In genomic region chr4:108703966-108704365, GRCh38 we compare ENCODE assay signal across 27 cellular contexts. TPM values are rescaled to one million over a fixed set of nuclear protein-coding genes. Genes with fewer than 3 reads are reported as not detected.
"Had no signal": no experiment of that assay in that cellular context is flagged by ENCODE, and none has a peak within 500 bp of the region (broad histone marks: within the 10 kb centered on the region; RNA-seq: fewer than 3 reads in every experiment).

No MANE protein-coding gene starts in this region.

- FAIRE-seq: urothelium cell line had no signal

- H3K4me1 ChIP-seq: neural progenitor cell, parathyroid adenoma, psoas muscle, thyroid gland, upper lobe of left lung had no signal

- H3K9ac ChIP-seq: neural progenitor cell, parathyroid adenoma had no signal

- H3K36me3 ChIP-seq: neural progenitor cell, ovary, stomach, thoracic aorta, thyroid gland, tibial nerve, upper lobe of left lung, vagina had no signal

- H3K79me2 ChIP-seq: parathyroid adenoma had no signal

- H3K27me3 ChIP-seq: neural progenitor cell, ovary, stomach, thyroid gland, tibial nerve, upper lobe of left lung, vagina had no signal

- ATAC-seq: natural killer cell; psoas muscle; right cardiac atrium; sciatic nerve; stimulated activated naive B cell treated with anti-CD40 and anti-IgM and Interleukin-4, amounts not matched to agents 10 μg/mL and 1 μg/mL and 100 μg/mL, for 72 hours had no signal

- H2AFZ ChIP-seq: neural progenitor cell, parathyroid adenoma had no signal

- H3K27ac ChIP-seq: neural progenitor cell, ovary, parathyroid adenoma, psoas muscle, stomach, thoracic aorta, thyroid gland, tibial nerve, upper lobe of left lung, vagina had no signal

- H3K4me2 ChIP-seq: neural progenitor cell had no signal

- DNase-seq: natural killer cell; occipital lobe; ovary; posterior cingulate gyrus; psoas muscle; right cardiac atrium; stimulated activated CD4-positive, alpha-beta T cell treated with anti-CD3 and anti-CD28 coated beads, Interleukin-15, amount 100 ng/mL, for 24 hours; stimulated activated CD4-positive, alpha-beta T cell treated with anti-CD3 and anti-CD28 coated beads, Interleukin-2, amount 100 ng/mL, for 24 hours; stimulated activated CD4-positive, alpha-beta T cell treated with anti-CD3 and anti-CD28 coated beads, Interleukin-2, amount 100 ng/mL, for 48 hours; stimulated activated CD4-positive, alpha-beta T cell treated with anti-CD3 and anti-CD28 coated beads, Interleukin-4, amount 100 ng/mL, for 24 hours; stimulated activated naive B cell treated with anti-CD40 and anti-IgM and Interleukin-4, amounts not matched to agents 10 μg/mL and 1 μg/mL and 100 μg/mL, for 72 hours; stimulated activated naive CD4-positive, alpha-beta T cell treated with Interleukin-2 at 50 U/mL for 16 hours; stomach; thyroid gland; upper lobe of left lung had no signal

- H3K9me3 ChIP-seq: ovary, psoas muscle, stomach, thoracic aorta, thyroid gland, tibial nerve, upper lobe of left lung, vagina had no signal

- H3K4me3 ChIP-seq: neural progenitor cell, ovary, psoas muscle, skin epidermis, stomach, thoracic aorta, thyroid gland, tibial nerve, upper lobe of left lung, vagina had no signal

RNA-seq across cellular contexts. Expression of gene ETNPPL, which starts 58.9 kb away (rescaled TPM):
- total RNA-seq: natural killer cell, osteoblast, renal cortical epithelial cell, subcutaneous adipose tissue, thoracic aorta, upper lobe of left lung, ureter, vagina had no signal
